In the genomic region with DNA sequence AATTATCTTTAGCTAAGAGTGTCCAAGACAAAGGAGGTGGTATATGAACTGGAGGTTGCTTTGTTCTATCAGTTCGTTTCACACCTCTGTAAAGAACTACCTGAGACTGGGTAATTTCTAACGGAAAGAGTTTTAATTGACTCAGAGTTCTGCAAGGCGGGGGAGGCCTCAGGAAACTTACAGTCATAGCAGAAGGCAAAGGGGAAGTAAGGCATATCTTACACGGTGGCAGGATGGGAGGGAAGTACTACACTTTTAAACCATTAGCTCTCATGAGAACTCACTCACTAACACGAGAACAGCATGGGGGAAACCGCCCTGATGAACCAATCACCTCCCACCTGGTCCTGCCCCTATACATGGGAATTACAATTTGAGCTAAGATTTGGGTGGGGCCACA, we compare ENCODE assay signal across 16 cellular contexts.
"Had no signal": no experiment of that assay in that cellular context is flagged by ENCODE, and none has a peak within 500 bp of the region (broad histone marks: within the 10 kb centered on the region; RNA-seq: fewer than 3 reads in every experiment).

No MANE protein-coding gene starts in this region.

- H3K4me3 ChIP-seq: adrenal gland, cardiac muscle cell, hepatocyte, left lung, neural progenitor cell, ovary, sigmoid colon, spleen had no signal

- H3K27ac ChIP-seq: adrenal gland, cardiac muscle cell, hepatocyte, left lung, neural progenitor cell, ovary, sigmoid colon, spleen, WERI-Rb-1 had no signal

- H3K27me3 ChIP-seq: adrenal gland, cardiac muscle cell, hepatocyte, left lung, neural progenitor cell, ovary, sigmoid colon, spleen had no signal

- H3K36me3 ChIP-seq: adrenal gland, cardiac muscle cell, left lung, neural progenitor cell, ovary, sigmoid colon, spleen, WERI-Rb-1 had no signal

- H3K9me3 ChIP-seq: adrenal gland, ovary, sigmoid colon had no signal

- H3K4me1 Mint-ChIP-seq: activated naive CD4-positive, alpha-beta T cell treated with anti-CD3 and anti-CD28 coated beads, Interleukin-2, amount 50 U/mL, for 24 hours; naive B cell; neural progenitor cell had no signal

- H3K9ac ChIP-seq: neural progenitor cell had no signal

- H3K9me3 Mint-ChIP-seq: neural progenitor cell had no signal

- DNase-seq: activated CD4-positive, alpha-beta memory T cell treated with anti-CD3 and anti-CD28 coated beads for 36 hours; activated effector memory CD4-positive, alpha-beta T cell treated with anti-CD3 and anti-CD28 coated beads, Interleukin-2, amount 50 U/mL, for 16 hours; activated T-cell treated with anti-CD3 and anti-CD28 coated beads, Interleukin-2, amount 50 U/mL, for 4 hours; adrenal gland; kidney; left lung; mammary epithelial cell; naive B cell; ovary; sigmoid colon; spleen; WERI-Rb-1 had no signal

- H3K27ac Mint-ChIP-seq: activated CD4-positive, alpha-beta memory T cell treated with anti-CD3 and anti-CD28 coated beads for 36 hours; activated naive CD4-positive, alpha-beta T cell treated with anti-CD3 and anti-CD28 coated beads, Interleukin-2, amount 50 U/mL, for 24 hours; naive B cell; neural progenitor cell had no signal

- H3K4me1 ChIP-seq: adrenal gland, left lung, neural progenitor cell, sigmoid colon, spleen had no signal

- H3K27me3 Mint-ChIP-seq: activated CD4-positive, alpha-beta memory T cell treated with anti-CD3 and anti-CD28 coated beads for 36 hours; activated naive CD4-positive, alpha-beta T cell treated with anti-CD3 and anti-CD28 coated beads, Interleukin-2, amount 50 U/mL, for 24 hours; naive B cell had no signal

- ATAC-seq: activated T-cell treated with anti-CD3 and anti-CD28 coated beads, Interleukin-2, amount 50 U/mL, for 4 hours; left lung had no signal

- H3K4me3 Mint-ChIP-seq: activated CD4-positive, alpha-beta memory T cell treated with anti-CD3 and anti-CD28 coated beads for 36 hours; activated naive CD4-positive, alpha-beta T cell treated with anti-CD3 and anti-CD28 coated beads, Interleukin-2, amount 50 U/mL, for 24 hours; activated T-cell treated with anti-CD3 and anti-CD28 coated beads, Interleukin-2, amount 50 U/mL, for 4 hours; naive B cell; neural progenitor cell had no signal

- H3K36me3 Mint-ChIP-seq: activated CD4-positive, alpha-beta memory T cell treated with anti-CD3 and anti-CD28 coated beads for 36 hours; activated naive CD4-positive, alpha-beta T cell treated with anti-CD3 and anti-CD28 coated beads, Interleukin-2, amount 50 U/mL, for 24 hours; naive B cell; neural progenitor cell had no signal
